In the genomic region with DNA sequence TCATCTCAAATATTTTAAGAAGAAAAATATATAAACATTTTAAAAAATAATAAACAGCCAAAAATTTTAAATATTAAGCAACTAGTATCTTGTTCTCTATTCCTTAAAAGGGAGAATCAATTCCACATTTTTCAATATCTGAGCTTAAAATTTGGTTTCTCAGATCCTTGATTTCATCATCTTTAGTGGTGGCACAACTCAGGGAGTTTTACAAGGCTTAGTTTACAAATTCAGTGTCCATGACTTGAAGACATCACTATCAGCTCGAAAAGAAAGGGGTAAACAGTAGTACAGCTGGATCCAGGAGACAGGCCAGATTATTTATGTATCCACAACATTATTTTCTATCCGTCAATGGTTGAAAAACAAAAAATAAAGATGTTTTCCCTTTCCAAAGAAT, we compare ENCODE assay signal across 16 cellular contexts. TPM values are rescaled to one million over a fixed set of nuclear protein-coding genes. Genes with fewer than 3 reads are reported as not detected.
A peak's percentile ranks its signal among the peaks of the same experiment; 100 is the strongest.
DNase-seq lines count a peak whose midpoint lies in the region; ATAC-seq, FAIRE-seq and TF ChIP-seq lines count a peak whose summit lies in the region.
"Had no signal": no experiment of that assay in that cellular context is flagged by ENCODE, and none has a peak within 500 bp of the region (broad histone marks: within the 10 kb centered on the region; RNA-seq: fewer than 3 reads in every experiment).

No MANE protein-coding gene starts in this region.

- no peak overlapping the region for H4K8ac ChIP-seq in mesendoderm (ENCODE audit: low read depth, low read length)

- H3K4me2 ChIP-seq in hepatocyte (peak overlapping the region; percentile 38), mesendoderm (ENCODE audit: low read length) (no peak overlapping the region)

- no peak overlapping the region for H2AK5ac ChIP-seq in mesendoderm (ENCODE audit: low read length)

- H4K5ac ChIP-seq in mesendoderm (ENCODE audit: low read length) = no peak overlapping the region

- no peak overlapping the region for H3K56ac ChIP-seq in mesendoderm (ENCODE audit: low read length)

- TF ChIP-seq CTCF in AG04450 (IDR thresholded peaks at IDR 0.05; ENCODE audit: low read depth, low read length) = no peak
- TF ChIP-seq CTCF in hepatocyte (IDR thresholded peaks at IDR 0.05; ENCODE audit: poor library complexity) = no peak

- no peak overlapping the region for H3K4ac ChIP-seq in mesendoderm (ENCODE audit: low read depth, low read length)

- H3K36me3 ChIP-seq in HUES6 (ENCODE audit: control insufficient read depth, insufficient read depth, low read length) = peaks cover 7% of the 10 kb centered on the region
- no peaks in the 10 kb centered on the region for H3K36me3 ChIP-seq in hepatocyte (replicated peaks; ENCODE audit: insufficient read depth, low read depth)
- no peaks in the 10 kb centered on the region for H3K36me3 ChIP-seq in mesendoderm (ENCODE audit: control insufficient read depth, insufficient read depth, low read length)

- FAIRE-seq in GM12892 (lab: Jason Lieb, UNC) = no peak

- H3K9me3 ChIP-seq in AG04450 (ENCODE audit: control insufficient read depth, insufficient read depth, low read length) (no peaks in the 10 kb centered on the region), HUES6 (ENCODE audit: control insufficient read depth, insufficient read depth, low read depth, low read length) (peaks cover 2% of the 10 kb centered on the region; the same call in 1 of the 2 replicates), hepatocyte (ENCODE audit: low read depth) (no peaks in the 10 kb centered on the region)

- H2BK5ac ChIP-seq in mesendoderm (ENCODE audit: low read length) = no peak overlapping the region

- H3K4me3 ChIP-seq in AG04450 (ENCODE audit: low read depth, low read length) (no peak overlapping the region), HUES6 (ENCODE audit: low read depth, low read length) (peak overlapping the region; percentile 19), hepatocyte (no peak overlapping the region), mesendoderm (ENCODE audit: low read length) (no peak overlapping the region)

- WGBS in hepatocyte (ENCODE audit: low lambda C conversion rate, missing lambda C conversion rate) = 71% methylated on average over 2 of the region's 2 CpGs
- WGBS in mesendoderm (ENCODE audit: extremely low coverage, insufficient coverage, low lambda C conversion rate) = no CpG with 5 or more reads among the region's 2 CpGs

- H3K23ac ChIP-seq in mesendoderm (ENCODE audit: low read length) = no peak overlapping the region

- no peak overlapping the region for H2BK120ac ChIP-seq in mesendoderm (ENCODE audit: low read depth, low read length)

- DNase-seq in AG04450 (ENCODE audit: low read depth, low spot score) = no peak
- DNase-seq in amniotic epithelial cell (ENCODE audit: low read depth) = peak; percentile 68
- no peak for DNase-seq in hepatocyte (ENCODE audit: low spot score)
- no peak for DNase-seq in GM12892 (ENCODE audit: insufficient read length)
- DNase-seq in mesendoderm = no peak
- DNase-seq: activated CD8-positive, alpha-beta T cell treated with anti-CD3 and anti-CD28 coated beads for 36 hours; cerebellar nuclear complex; COR-L47; immature natural killer cell; NCI-H446 treated with DMSO at 0.1 percent for 48 hours; right cardiac atrium; stimulated activated CD4-positive, alpha-beta T cell treated with anti-CD3 and anti-CD28 coated beads, Interleukin-1b, Interleukin-23, amount 100 ng/mL, for 48 hours had no signal

- no peak for TF ChIP-seq POLR2A in GM12892 (IDR thresholded peaks at IDR 0.05; ENCODE audit: low read depth, low read length)

- H3K27ac ChIP-seq in AG04450 (ENCODE audit: low read depth, low read length) (peak overlapping the region; percentile 80), HUES6 (ENCODE audit: low read depth, low read length) (peak overlapping the region; percentile 85), hepatocyte (peak overlapping the region; percentile 36), mesendoderm (ENCODE audit: low read depth, low read length) (no peak overlapping the region)
- H3K27ac ChIP-seq: HL-60 had no signal

- no peak overlapping the region for H2BK15ac ChIP-seq in mesendoderm (replicated peaks; ENCODE audit: low read depth)

- H3K4me1 ChIP-seq in HUES6 (ENCODE audit: control insufficient read depth, insufficient read depth, low read length) (peaks cover 71% of the 10 kb centered on the region), hepatocyte (ENCODE audit: insufficient read depth) (peaks cover 30% of the 10 kb centered on the region), mesendoderm (ENCODE audit: control insufficient read depth, low read depth, low read length) (peaks cover 13% of the 10 kb centered on the region)

- no peak overlapping the region for H3K9ac ChIP-seq in HUES6 (ENCODE audit: low read length)
- H3K9ac ChIP-seq in mesendoderm (ENCODE audit: low read length) = no peak overlapping the region

- POLR2A ChIA-PET in AG04450 (lab: Yijun Ruan, JAX) = interaction anchor here (0.5 to 1.5 kb wide), 11 partner anchors 9 to 154 kb away, joined by 3 to 8 read pairs (median 3); a partner anchor contains a TSS

- H2AFZ ChIP-seq in hepatocyte = no peak overlapping the region

- ATAC-seq in GM18520 (IDR thresholded peaks at IDR 0.05; ENCODE audit: unreplicated experiment) = no peak
- ATAC-seq in HG03139 (IDR thresholded peaks at IDR 0.05; ENCODE audit: unreplicated experiment) = no peak
- ATAC-seq: activated CD8-positive, alpha-beta T cell treated with anti-CD3 and anti-CD28 coated beads for 36 hours; right cardiac atrium had no signal

- no peak overlapping the region for H3K18ac ChIP-seq in mesendoderm (ENCODE audit: low read length)

- H4K20me1 ChIP-seq in hepatocyte (ENCODE audit: insufficient read depth, poor library complexity, severe bottlenecking) = peaks cover 100% of the 10 kb centered on the region

- H3K79me2 ChIP-seq in hepatocyte (peaks cover 100% of the 10 kb centered on the region), mesendoderm (ENCODE audit: control insufficient read depth, insufficient read depth, low read length) (peaks cover 61% of the 10 kb centered on the region)

- CTCF ChIA-PET in AG04450 (lab: Charles Lee) = interaction anchor here (1.0 to 2.1 kb wide), 3 partner anchors 10 to 153 kb away, joined by 3 to 9 read pairs (median 7); no protein-coding TSS in a partner anchor

- H3K79me1 ChIP-seq in mesendoderm (ENCODE audit: low read length) = peaks cover 2% of the 10 kb centered on the region

- no peaks in the 10 kb centered on the region for H3K9me2 ChIP-seq in hepatocyte (replicated peaks; ENCODE audit: insufficient read depth)

- H3K27me3 ChIP-seq in AG04450 (ENCODE audit: control insufficient read depth, insufficient read depth, low read length) = no peaks in the 10 kb centered on the region
- H3K27me3 ChIP-seq in HUES6 (ENCODE audit: control insufficient read depth, insufficient read depth, low read length) = no peaks in the 10 kb centered on the region
- H3K27me3 ChIP-seq in hepatocyte = no peaks in the 10 kb centered on the region
- H3K27me3 ChIP-seq in mesendoderm (ENCODE audit: insufficient read depth, low read length, poor library complexity) = no peaks in the 10 kb centered on the region

RNA-seq across cellular contexts. Expression of a gene that starts 11.6 kb away (rescaled TPM):
- polyA plus RNA-seq in AG04450 (2011; rRNA removed) (9.9 and 25.2 TPM in 2 replicates), hepatocyte (91.8 and 119 TPM in 2 replicates)
- 29.1 and 40.9 TPM in 2 replicates for polyA minus RNA-seq in AG04450 (2011; rRNA and poly(A)+ RNA removed)
- total RNA-seq in hepatocyte = 81.5 and 88.9 TPM in 2 replicates
- not detected for polyA plus RNA-seq in GM12892 (2012; ENCODE audit: missing spikeins)
- 110 TPM for polyA plus RNA-seq in mesendoderm (2013, experiment 1 of 2)
- polyA plus RNA-seq in mesendoderm (2013, experiment 2 of 2) = 110 TPM
